16 cellular contexts compared by ENCODE assay signal in the genomic region with DNA sequence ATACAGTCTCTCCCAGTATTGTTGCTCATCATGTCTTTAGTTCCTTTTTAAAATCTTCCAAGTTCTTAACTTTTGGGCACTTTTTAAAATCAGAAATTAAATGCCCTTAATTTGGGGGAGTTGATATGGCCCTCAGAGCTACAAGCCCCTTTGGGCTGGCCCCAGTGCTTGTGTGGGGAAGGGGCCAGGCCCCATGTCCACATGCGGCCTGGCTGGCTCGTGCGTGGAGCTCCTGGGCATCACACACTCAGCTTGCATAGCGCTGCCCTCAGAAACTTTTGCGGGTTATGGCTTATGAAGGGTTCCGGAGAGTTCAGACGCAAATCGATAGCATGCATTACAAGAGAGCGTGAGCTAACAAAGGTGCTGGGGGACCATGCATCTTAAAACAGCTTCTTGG.
"Had no signal": no experiment of that assay in that cellular context is flagged by ENCODE, and none has a peak within 500 bp of the region (broad histone marks: within the 10 kb centered on the region; RNA-seq: fewer than 3 reads in every experiment).

No MANE protein-coding gene starts in this region.

- H3K27me3 ChIP-seq: gastrocnemius medialis, neutrophil, upper lobe of right lung had no signal

- H3K4me1 Mint-ChIP-seq: memory B cell, naive B cell had no signal

- H3K27me3 Mint-ChIP-seq: memory B cell had no signal

- H3K36me3 Mint-ChIP-seq: memory B cell, naive B cell had no signal

- H3K4me3 Mint-ChIP-seq: memory B cell, naive B cell, nephron had no signal

- H3K4me3 ChIP-seq: cardiac muscle cell, gastrocnemius medialis, left ventricle myocardium inferior, lower lobe of right lung, upper lobe of right lung had no signal

- H3K27ac ChIP-seq: cardiac muscle cell, gastrocnemius medialis, left ventricle myocardium inferior, lower lobe of right lung, neutrophil, upper lobe of right lung had no signal

- H3K4me1 ChIP-seq: gastrocnemius medialis, left ventricle myocardium inferior, lower lobe of right lung, upper lobe of right lung had no signal

- H3K27ac Mint-ChIP-seq: memory B cell, naive B cell, nephron had no signal

- ATAC-seq: esophagus mucosa, gastrocnemius medialis, lower lobe of right lung, upper lobe of right lung had no signal

- H3K36me3 ChIP-seq: cardiac muscle cell, gastrocnemius medialis, left ventricle myocardium inferior, lower lobe of right lung, neutrophil, upper lobe of right lung had no signal

- H3K9me3 ChIP-seq: gastrocnemius medialis, left ventricle myocardium inferior, lower lobe of right lung, neutrophil, upper lobe of right lung had no signal

- DNase-seq: cerebellar nuclear complex; effector CD8-positive, alpha-beta T cell; gastrocnemius medialis; left ventricle myocardium inferior; lower lobe of right lung; naive B cell; posterior cingulate gyrus; small intestine; stimulated activated CD4-positive, alpha-beta T cell treated with anti-CD3 and anti-CD28 coated beads, Interleukin-2, amount 100 ng/mL, for 48 hours; stimulated activated naive CD4-positive, alpha-beta T cell treated with Interleukin-2 at 50 U/mL for 16 hours; upper lobe of right lung had no signal
